Comparison of ENCODE assay signal across 9 cellular contexts in the genomic region with DNA sequence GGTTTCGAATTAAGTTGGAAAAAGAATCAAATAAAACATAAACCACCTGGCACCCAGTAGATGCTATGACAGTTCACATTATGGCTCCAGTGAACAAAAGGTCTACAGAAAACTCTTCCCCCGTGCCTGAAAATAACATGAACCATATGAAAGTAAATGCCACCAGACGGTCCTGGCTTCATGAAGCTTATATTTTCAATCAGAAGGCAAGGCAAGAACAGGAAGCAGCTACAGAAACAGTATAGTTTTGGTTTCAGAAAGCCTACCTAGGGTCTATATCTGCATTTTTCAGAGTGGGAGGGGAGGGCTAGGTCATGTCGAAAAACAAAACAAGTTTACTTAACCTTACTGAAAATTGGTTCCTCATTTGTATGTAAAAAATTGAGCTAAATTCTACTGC. TPM values are rescaled to one million over a fixed set of nuclear protein-coding genes. Genes with fewer than 3 reads are reported as not detected.
A peak's percentile ranks its signal among the peaks of the same experiment; 100 is the strongest.
DNase-seq lines count a peak whose midpoint lies in the region; ATAC-seq, FAIRE-seq and TF ChIP-seq lines count a peak whose summit lies in the region.
"Had no signal": no experiment of that assay in that cellular context is flagged by ENCODE, and none has a peak within 500 bp of the region (broad histone marks: within the 10 kb centered on the region; RNA-seq: fewer than 3 reads in every experiment).

No MANE protein-coding gene starts in this region.

- no peak for TF ChIP-seq CTCF in pancreas (IDR thresholded peaks at IDR 0.05)

- no peak overlapping the region for H3K4me3 ChIP-seq in pancreas

- peak overlapping the region; percentile 30 to 90 for H3K27ac Mint-ChIP-seq in activated naive CD4-positive, alpha-beta T cell treated with anti-CD3 and anti-CD28 coated beads, Interleukin-2, amount 50 U/mL, for 72 hours

- H3K9me3 ChIP-seq in pancreas: no peaks in the 10 kb centered on the region

- FAIRE-seq in pancreas (lab: Jason Lieb, UNC): no peak

- peaks cover 0 to 10% of the 10 kb centered on the region in 2 donors for H3K9me3 Mint-ChIP-seq in activated naive CD4-positive, alpha-beta T cell treated with anti-CD3 and anti-CD28 coated beads, Interleukin-2, amount 50 U/mL, for 72 hours

- H3K36me3 Mint-ChIP-seq in activated naive CD4-positive, alpha-beta T cell treated with anti-CD3 and anti-CD28 coated beads, Interleukin-2, amount 50 U/mL, for 72 hours: peaks cover 6 to 27% of the 10 kb centered on the region in 2 donors

- peaks cover 0 to 12% (median 0%) of the 10 kb centered on the region in 3 donors for H3K4me1 ChIP-seq in pancreas

- H3K36me3 ChIP-seq in pancreas: no peaks in the 10 kb centered on the region

- ATAC-seq in GM18498 (IDR thresholded peaks at IDR 0.05; ENCODE audit: unreplicated experiment) (peak; percentile 74), GM19467 (IDR thresholded peaks at IDR 0.05; ENCODE audit: unreplicated experiment) (peak; percentile 65), HG03159 (IDR thresholded peaks at IDR 0.05; ENCODE audit: unreplicated experiment) (peak; percentile 77), pancreas (no peak)
- ATAC-seq in activated naive CD4-positive, alpha-beta T cell treated with anti-CD3 and anti-CD28 coated beads, Interleukin-2, amount 50 U/mL, for 72 hours: peak; percentile 58 to 76

- 86 to 93% methylated on average over 4 of the region's 4 CpGs for WGBS in pancreas, 2 donors

- H3K27ac ChIP-seq in pancreas: no peak overlapping the region

- intact Hi-C loops in pancreas (cut with DNase I): no loop called here

- no peak for DNase-seq in activated naive CD4-positive, alpha-beta T cell treated with anti-CD3 and anti-CD28 coated beads, Interleukin-2, amount 50 U/mL, for 72 hours (ENCODE audit: low spot score in 2 of 2)
- DNase-seq in pancreas (no peak), DMS79 treated with DMSO at 0.1 percent for 48 hours (lab: John Stamatoyannopoulos, UW) (no peak), superior temporal gyrus (ENCODE audit: extremely low spot score) (no peak), 8988T (no peak)
- DNase-seq: NCI-H2081 had no signal

- no peaks in the 10 kb centered on the region for H3K27me3 ChIP-seq in pancreas

RNA-seq across cellular contexts. Expression of gene RAB30, which starts 9.8 kb away (rescaled TPM):
- 10 to 100 TPM in 1 of 2 donors, 1 to 10 TPM in 1; 8.7 to 12.1 TPM for total RNA-seq in activated naive CD4-positive, alpha-beta T cell treated with anti-CD3 and anti-CD28 coated beads, Interleukin-2, amount 50 U/mL, for 72 hours
- 1 to 10 TPM; 4.0 to 6.7 (median 5.3) TPM for total RNA-seq in pancreas
- 1 to 10 TPM; 1.0 to 1.5 TPM for polyA plus RNA-seq in pancreas

Comparison
In these comparisons a context has a peak if more than half of its experiments do, and no peak if none do; other contexts are left out.
1. ATAC-seq: peak in GM18498 (single experiment), GM19467 (single experiment), HG03159 (single experiment) and activated naive CD4-positive, alpha-beta T cell treated with anti-CD3 and anti-CD28 coated beads, Interleukin-2, amount 50 U/mL, for 72 hours (2 of 2); none in pancreas (0 of 4).